Comparison of ENCODE assay signal across 8 cellular contexts in the genomic region with DNA sequence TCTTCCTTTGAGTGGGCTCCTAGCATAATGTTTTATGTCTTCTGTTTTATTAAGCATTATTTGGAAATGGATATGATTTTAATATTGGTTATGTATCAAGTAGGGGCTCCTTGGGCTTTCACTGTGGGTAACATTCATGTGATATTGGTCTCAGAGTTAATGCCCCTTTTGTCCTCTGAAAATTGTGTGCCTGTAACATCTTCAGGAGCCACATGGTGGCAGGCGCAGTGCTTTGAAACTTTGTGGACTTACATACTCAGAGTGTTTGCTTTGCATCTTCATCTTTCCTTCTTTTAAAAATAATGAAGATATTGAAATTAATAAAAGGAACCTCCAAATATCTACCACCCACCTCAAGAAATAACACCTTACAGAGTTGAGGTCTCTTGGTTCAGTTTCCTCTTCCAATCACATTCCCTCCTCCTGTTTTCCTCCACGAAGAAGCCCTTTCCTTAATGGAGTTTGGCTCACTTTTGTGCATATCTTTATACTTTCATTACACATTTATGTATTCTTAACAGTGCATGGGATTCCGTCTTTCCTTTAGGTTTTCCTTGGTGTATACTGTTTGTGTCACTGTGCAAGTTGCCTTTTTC.
DNase-seq lines count a peak whose midpoint lies in the region; ATAC-seq lines count a peak whose summit lies in the region.

No MANE protein-coding gene starts in this region.

- peak; percentile 38 for DNase-seq in stimulated activated CD4-positive, alpha-beta T cell treated with anti-CD3 and anti-CD28 coated beads, Interleukin-12 subunit alpha, Interleukin-12 subunit beta, amount 100 ng/mL, for 4 hours
- no peak for DNase-seq in stimulated activated CD4-positive, alpha-beta T cell treated with anti-CD3 and anti-CD28 coated beads, Interleukin-2, amount 100 ng/mL, for 48 hours
- DNase-seq in NCI-H345 treated with DMSO at 0.1 percent for 48 hours (lab: John Stamatoyannopoulos, UW; ENCODE audit: unreplicated experiment) (peak; percentile 32), left ventricle myocardium superior (peak; percentile 62)
- peak; percentile 68 for DNase-seq in activated naive CD4-positive, alpha-beta T cell treated with anti-CD3 and anti-CD28 coated beads for 36 hours
- DNase-seq in activated CD4-positive, CD25-positive, alpha-beta regulatory T cell treated with anti-CD3 and anti-CD28 coated beads, Interleukin-2, amount 50 U/mL, for 72 hours = no peak

- intact Hi-C loops in activated naive CD4-positive, alpha-beta T cell treated with anti-CD3 and anti-CD28 coated beads for 36 hours (cut with micrococcal nuclease) = loop anchor here (1.0 to 5.0 kb wide), 3 partner anchors 28 to 379 kb away; a partner anchor contains a TSS
- intact Hi-C loops in left ventricle myocardium superior (cut with micrococcal nuclease) = no loop called here

- H3K9me3 Mint-ChIP-seq in activated naive CD4-positive, alpha-beta T cell treated with anti-CD3 and anti-CD28 coated beads for 36 hours = no peaks in the 10 kb centered on the region
- H3K9me3 Mint-ChIP-seq in stimulated activated memory B cell treated with anti-CD40 and anti-IgM and Interleukin-4, amounts not matched to agents 10 μg/mL and 1 μg/mL and 100 μg/mL, for 72 hours = no peaks in the 10 kb centered on the region

- no peaks in the 10 kb centered on the region for H3K27me3 Mint-ChIP-seq in activated naive CD4-positive, alpha-beta T cell treated with anti-CD3 and anti-CD28 coated beads for 36 hours (ENCODE audit: low read depth)
- H3K27me3 Mint-ChIP-seq in stimulated activated memory B cell treated with anti-CD40 and anti-IgM and Interleukin-4, amounts not matched to agents 10 μg/mL and 1 μg/mL and 100 μg/mL, for 72 hours = no peaks in the 10 kb centered on the region

- H3K36me3 Mint-ChIP-seq in activated naive CD4-positive, alpha-beta T cell treated with anti-CD3 and anti-CD28 coated beads for 36 hours (ENCODE audit: low read depth) = no peaks in the 10 kb centered on the region
- peaks cover 18% of the 10 kb centered on the region for H3K36me3 Mint-ChIP-seq in stimulated activated memory B cell treated with anti-CD40 and anti-IgM and Interleukin-4, amounts not matched to agents 10 μg/mL and 1 μg/mL and 100 μg/mL, for 72 hours

- no peak overlapping the region for H3K4me3 Mint-ChIP-seq in activated naive CD4-positive, alpha-beta T cell treated with anti-CD3 and anti-CD28 coated beads for 36 hours
- no peak overlapping the region for H3K4me3 Mint-ChIP-seq in stimulated activated memory B cell treated with anti-CD40 and anti-IgM and Interleukin-4, amounts not matched to agents 10 μg/mL and 1 μg/mL and 100 μg/mL, for 72 hours

- H3K27ac Mint-ChIP-seq in activated naive CD4-positive, alpha-beta T cell treated with anti-CD3 and anti-CD28 coated beads for 36 hours = no peak overlapping the region
- H3K27ac Mint-ChIP-seq in stimulated activated memory B cell treated with anti-CD40 and anti-IgM and Interleukin-4, amounts not matched to agents 10 μg/mL and 1 μg/mL and 100 μg/mL, for 72 hours = peak overlapping the region; percentile 68

- CTCF ChIA-PET in activated naive CD4-positive, alpha-beta T cell treated with anti-CD3 and anti-CD28 coated beads for 36 hours (lab: Charles Lee) = interaction anchor here (0.7 to 10.4 kb wide), 3 partner anchors 28 to 150 kb away, joined by 4 to 147 read pairs (median 77); no protein-coding TSS in a partner anchor

- H3K4me1 Mint-ChIP-seq in activated naive CD4-positive, alpha-beta T cell treated with anti-CD3 and anti-CD28 coated beads for 36 hours (ENCODE audit: low read depth) = peaks cover 31% of the 10 kb centered on the region
- H3K4me1 Mint-ChIP-seq in stimulated activated memory B cell treated with anti-CD40 and anti-IgM and Interleukin-4, amounts not matched to agents 10 μg/mL and 1 μg/mL and 100 μg/mL, for 72 hours = peaks cover 62% of the 10 kb centered on the region

- peak; percentile 62 for ATAC-seq in left ventricle myocardium superior
- ATAC-seq in stimulated activated memory B cell treated with anti-CD40 and anti-IgM and Interleukin-4, amounts not matched to agents 10 μg/mL and 1 μg/mL and 100 μg/mL, for 72 hours = no peak
- ATAC-seq in GM21447 (IDR thresholded peaks at IDR 0.05; ENCODE audit: unreplicated experiment) = no peak

Comparison
In these comparisons a context has a peak if more than half of its experiments do, and no peak if none do; other contexts are left out.
1. DNase-seq: peak in stimulated activated CD4-positive, alpha-beta T cell treated with anti-CD3 and anti-CD28 coated beads, Interleukin-12 subunit alpha, Interleukin-12 subunit beta, amount 100 ng/mL, for 4 hours (single experiment), NCI-H345 treated with DMSO at 0.1 percent for 48 hours (single experiment), activated naive CD4-positive, alpha-beta T cell treated with anti-CD3 and anti-CD28 coated beads for 36 hours (single experiment) and left ventricle myocardium superior (single experiment); none in stimulated activated CD4-positive, alpha-beta T cell treated with anti-CD3 and anti-CD28 coated beads, Interleukin-2, amount 100 ng/mL, for 48 hours (0 of 2) and activated CD4-positive, CD25-positive, alpha-beta regulatory T cell treated with anti-CD3 and anti-CD28 coated beads, Interleukin-2, amount 50 U/mL, for 72 hours (single experiment).